7 cellular contexts compared by ENCODE assay signal in genomic region chr4:127965803-127966175, GRCh38. TPM values are rescaled to one million over a fixed set of nuclear protein-coding genes. Genes with fewer than 3 reads are reported as not detected.
A peak's percentile ranks its signal among the peaks of the same experiment; 100 is the strongest.
DNase-seq lines count a peak whose midpoint lies in the region; ATAC-seq and TF ChIP-seq lines count a peak whose summit lies in the region.

No MANE protein-coding gene starts in this region.

- intact Hi-C loops in lower leg skin (cut with DNase I; ENCODE audit: low total_unique reads), result no loop called here

- TF ChIP-seq POLR2A in GM18505 (IDR thresholded peaks at IDR 0.05; ENCODE audit: borderline replicate concordance, extremely low read depth, insufficient read depth, insufficient read length), result no peak
- TF ChIP-seq POLR2A in lower leg skin (IDR thresholded peaks at IDR 0.05), result no peak

- ATAC-seq in GM18505 (IDR thresholded peaks at IDR 0.05; ENCODE audit: unreplicated experiment) (peak; percentile 36), HG02642 (IDR thresholded peaks at IDR 0.05; ENCODE audit: poor library complexity, unreplicated experiment) (peak; percentile 31)

- H3K4me3 ChIP-seq in lower leg skin (ENCODE audit: low read depth, poor library complexity, severe bottlenecking), result peak overlapping the region; percentile 97

- DNase-seq in NCI-H1105 (lab: John Stamatoyannopoulos, UW), result peak; percentile 54
- DNase-seq in activated CD4-positive, alpha-beta T cell treated with anti-CD3 and anti-CD28 coated beads for 24 hours (ENCODE audit: low read depth in 2 of 2), result peak; percentile 52 to 57
- DNase-seq in cerebellar cortex (ENCODE audit: low spot score), result peak; percentile 61
- peak; percentile 33 to 88 for DNase-seq in lower leg skin (ENCODE audit: low spot score in 2 of 2)
- DNase-seq in stimulated activated CD8-positive, alpha-beta memory T cell treated with anti-CD3 and anti-CD28 coated beads, Interleukin-12 subunit alpha, Interleukin-12 subunit beta, amount 100 ng/mL, for 24 hours (ENCODE audit: extremely low read depth), result peak; percentile 14

- WGBS in lower leg skin, 2 donors, result 0 to 1% methylated on average over 14 to 15 of the region's 15 CpGs

- no peak for TF ChIP-seq CTCF in lower leg skin (IDR thresholded peaks at IDR 0.05)

RNA-seq across cellular contexts. Expression of gene ABHD18, which starts 0.6 kb away (rescaled TPM):
- 10 to 100 TPM in 1 of 4 donors, 1 to 10 TPM in 3; 4.2 to 11.9 (median 7.9) TPM for total RNA-seq in lower leg skin

RNA-seq across cellular contexts. Expression of gene MFSD8, which starts 0.8 kb away (rescaled TPM):
- 100 to 1,000 TPM in 1 of 4 donors, 10 to 100 TPM in 3; 21.9 to 214 (median 26.8) TPM for total RNA-seq in lower leg skin

Comparison
In these comparisons a context has a peak if more than half of its experiments do, and no peak if none do; other contexts are left out.
1. Peak in every context shown above with its lines: DNase-seq, ATAC-seq and H3K4me3 ChIP-seq.